30 cellular contexts compared by ENCODE assay signal in genomic region chr3:117171124-117171523, GRCh38.
"Had no signal": no experiment of that assay in that cellular context is flagged by ENCODE, and none has a peak within 500 bp of the region (broad histone marks: within the 10 kb centered on the region; RNA-seq: fewer than 3 reads in every experiment).

No MANE protein-coding gene starts in this region.

- H3K79me2 ChIP-seq: parathyroid adenoma had no signal

- H3K27me3 Mint-ChIP-seq: naive thymus-derived CD4-positive, alpha-beta T cell; natural killer cell treated with Interleukin-12 subunit alpha and Interleukin-12 subunit beta and Interleukin-15 and Interleukin-18, amount 100 ng/mL, for 72 hours; progenitor cell of endocrine pancreas; stimulated activated memory B cell treated with anti-CD40 and anti-IgM and Interleukin-4, amounts not matched to agents 10 μg/mL and 1 μg/mL and 100 μg/mL, for 72 hours; stimulated activated naive CD8-positive, alpha-beta T cell treated with anti-CD3 and anti-CD28 coated beads, Interleukin-15, amount 100 ng/mL, for 72 hours; type B pancreatic cell had no signal

- DNase-seq: naive thymus-derived CD4-positive, alpha-beta T cell; nephron progenitor cell; occipital lobe; ovary; posterior cingulate gyrus; right cardiac atrium; right lobe of liver; sigmoid colon; small intestine; stimulated activated CD4-positive, alpha-beta T cell treated with anti-CD3 and anti-CD28 coated beads, Interleukin-15, amount 100 ng/mL, for 24 hours; stimulated activated CD4-positive, alpha-beta T cell treated with anti-CD3 and anti-CD28 coated beads, Interleukin-2, amount 100 ng/mL, for 24 hours; stimulated activated CD4-positive, alpha-beta T cell treated with anti-CD3 and anti-CD28 coated beads, Interleukin-4, amount 100 ng/mL, for 1 hour; stimulated activated CD4-positive, alpha-beta T cell treated with anti-CD3 and anti-CD28 coated beads, Interleukin-4, amount 100 ng/mL, for 4 hours; stimulated activated CD8-positive, alpha-beta memory T cell treated with anti-CD3 and anti-CD28 coated beads, Interleukin-4, amount 100 ng/mL, for 48 hours; stimulated activated naive CD4-positive, alpha-beta T cell; stimulated activated naive CD8-positive, alpha-beta T cell treated with anti-CD3 and anti-CD28 coated beads, Interleukin-15, amount 100 ng/mL, for 72 hours; stimulated activated naive CD8-positive, alpha-beta T cell treated with anti-CD3 and anti-CD28 coated beads, Interleukin-15, Interleukin-2, amounts not matched to agents 100 U/mL and 50 U/mL, for 24 hours; substantia nigra; testis; tibial artery; transverse colon; upper lobe of right lung; uterus had no signal

- H3K4me1 ChIP-seq: parathyroid adenoma, right lobe of liver, sigmoid colon, suprapubic skin, testis, tibial artery, transverse colon, upper lobe of right lung, uterus had no signal

- H3K36me3 Mint-ChIP-seq: naive thymus-derived CD4-positive, alpha-beta T cell; natural killer cell treated with Interleukin-12 subunit alpha and Interleukin-12 subunit beta and Interleukin-15 and Interleukin-18, amount 100 ng/mL, for 72 hours; neural progenitor cell; stimulated activated memory B cell treated with anti-CD40 and anti-IgM and Interleukin-4, amounts not matched to agents 10 μg/mL and 1 μg/mL and 100 μg/mL, for 72 hours; type B pancreatic cell had no signal

- H3K4me1 Mint-ChIP-seq: naive thymus-derived CD4-positive, alpha-beta T cell; stimulated activated naive CD8-positive, alpha-beta T cell treated with anti-CD3 and anti-CD28 coated beads, Interleukin-15, amount 100 ng/mL, for 72 hours had no signal

- H3K4me3 ChIP-seq: neural progenitor cell, ovary, right lobe of liver, sigmoid colon, suprapubic skin, testis, tibial artery, transverse colon, upper lobe of right lung, uterus had no signal

- H3K27ac Mint-ChIP-seq: naive thymus-derived CD4-positive, alpha-beta T cell; natural killer cell treated with Interleukin-12 subunit alpha and Interleukin-12 subunit beta and Interleukin-15 and Interleukin-18, amount 100 ng/mL, for 72 hours; nephron progenitor cell; neural progenitor cell; progenitor cell of endocrine pancreas; stimulated activated memory B cell treated with anti-CD40 and anti-IgM and Interleukin-4, amounts not matched to agents 10 μg/mL and 1 μg/mL and 100 μg/mL, for 72 hours; stimulated activated naive CD8-positive, alpha-beta T cell treated with anti-CD3 and anti-CD28 coated beads, Interleukin-15, amount 100 ng/mL, for 72 hours; type B pancreatic cell had no signal

- H3K4me3 Mint-ChIP-seq: naive thymus-derived CD4-positive, alpha-beta T cell; natural killer cell treated with Interleukin-12 subunit alpha and Interleukin-12 subunit beta and Interleukin-15 and Interleukin-18, amount 100 ng/mL, for 72 hours; nephron progenitor cell; neural progenitor cell; stimulated activated memory B cell treated with anti-CD40 and anti-IgM and Interleukin-4, amounts not matched to agents 10 μg/mL and 1 μg/mL and 100 μg/mL, for 72 hours; stimulated activated naive CD8-positive, alpha-beta T cell treated with anti-CD3 and anti-CD28 coated beads, Interleukin-15, amount 100 ng/mL, for 72 hours; type B pancreatic cell had no signal

- H3K9me3 ChIP-seq: ovary, right lobe of liver, sigmoid colon, suprapubic skin, testis, tibial artery, transverse colon, upper lobe of right lung, uterus had no signal

- H3K27me3 ChIP-seq: neural progenitor cell, ovary, right lobe of liver, sigmoid colon, suprapubic skin, testis, tibial artery, transverse colon, upper lobe of right lung, uterus had no signal

- ATAC-seq: naive thymus-derived CD4-positive, alpha-beta T cell; natural killer cell treated with Interleukin-12 subunit alpha and Interleukin-12 subunit beta and Interleukin-15 and Interleukin-18, amount 100 ng/mL, for 72 hours; right cardiac atrium; right lobe of liver; stimulated activated memory B cell treated with anti-CD40 and anti-IgM and Interleukin-4, amounts not matched to agents 10 μg/mL and 1 μg/mL and 100 μg/mL, for 72 hours; stimulated activated naive CD8-positive, alpha-beta T cell treated with anti-CD3 and anti-CD28 coated beads, Interleukin-15, amount 100 ng/mL, for 72 hours; stimulated activated naive CD8-positive, alpha-beta T cell treated with anti-CD3 and anti-CD28 coated beads, Interleukin-15, Interleukin-2, amounts not matched to agents 100 U/mL and 50 U/mL, for 24 hours; upper lobe of right lung had no signal

- H3K4me2 ChIP-seq: neural progenitor cell had no signal

- H3K36me3 ChIP-seq: neural progenitor cell, ovary, right lobe of liver, sigmoid colon, suprapubic skin, tibial artery, transverse colon, upper lobe of right lung, uterus had no signal

- H2AFZ ChIP-seq: neural progenitor cell, parathyroid adenoma had no signal

- H3K9me3 Mint-ChIP-seq: nephron progenitor cell; stimulated activated naive CD8-positive, alpha-beta T cell treated with anti-CD3 and anti-CD28 coated beads, Interleukin-15, amount 100 ng/mL, for 72 hours; type B pancreatic cell had no signal

- H3K9ac ChIP-seq: neural progenitor cell, parathyroid adenoma had no signal

- H3K27ac ChIP-seq: neural progenitor cell, ovary, parathyroid adenoma, right lobe of liver, sigmoid colon, suprapubic skin, testis, tibial artery, transverse colon, upper lobe of right lung, uterus had no signal
